ENCODE assay signal across 8 cellular contexts in the genomic region with DNA sequence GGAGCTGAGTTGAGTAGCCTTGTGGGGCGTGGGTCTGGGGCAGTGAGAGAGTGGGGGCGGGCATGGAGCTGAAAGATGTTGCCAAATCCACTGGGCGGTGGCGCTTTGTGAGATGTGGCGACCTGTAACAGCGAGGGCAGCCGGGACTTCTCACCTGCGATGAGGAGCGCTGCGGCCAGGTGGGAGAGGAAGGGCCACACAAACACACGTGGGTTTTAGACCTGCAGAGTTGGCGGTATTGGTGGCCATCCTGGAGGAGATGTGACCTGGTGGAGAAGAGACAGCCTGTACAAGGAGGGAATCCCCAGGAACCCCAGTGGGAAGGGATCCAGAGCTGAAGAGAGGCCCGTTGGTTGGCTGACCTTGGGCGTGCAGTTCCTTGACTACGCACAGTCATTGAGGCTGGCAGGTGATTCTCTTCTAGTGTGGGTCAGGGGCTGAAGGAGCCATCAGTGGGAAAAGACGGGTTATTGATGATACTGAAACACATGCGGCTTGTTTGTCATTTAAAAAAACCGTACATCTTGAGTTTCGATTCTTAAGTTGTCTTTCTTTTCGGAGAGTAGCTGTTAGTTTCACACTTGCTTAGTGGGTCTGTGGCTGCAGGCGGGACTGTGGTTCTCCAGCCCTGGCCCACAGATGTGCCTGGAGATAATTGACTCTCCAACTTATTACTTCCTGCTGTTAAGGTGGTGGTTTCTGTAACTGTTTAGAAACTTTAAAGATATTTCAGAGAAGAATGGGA. TPM values are rescaled to one million over a fixed set of nuclear protein-coding genes. Genes with fewer than 3 reads are reported as not detected.
DNase-seq lines count a peak whose midpoint lies in the region; ATAC-seq and TF ChIP-seq lines count a peak whose summit lies in the region.

No MANE protein-coding gene starts in this region.

- peaks cover 59% of the 10 kb centered on the region for H3K4me1 Mint-ChIP-seq in activated T-cell treated with anti-CD3 and anti-CD28 coated beads, Interleukin-2, amount 50 U/mL, for 4 hours (ENCODE audit: low read depth)

- H2AFZ ChIP-seq in KMS-11 (ENCODE audit: low read depth) (no peak overlapping the region; the same call in 1 of the 2 replicates), osteoblast (ENCODE audit: low read length) (no peak overlapping the region), SK-N-SH (ENCODE audit: low read depth) (no peak overlapping the region)

- H3K4me3 ChIP-seq in GM06990 (replicated peaks; ENCODE audit: low read depth, low read length) = peak overlapping the region; percentile 82
- no peak overlapping the region for H3K4me3 ChIP-seq in KMS-11 (IDR thresholded peaks at IDR 0.05; ENCODE audit: insufficient read depth, low read depth, low read length)
- H3K4me3 ChIP-seq in osteoblast (ENCODE audit: insufficient read depth, low read length) = no peak overlapping the region
- no peak overlapping the region for H3K4me3 ChIP-seq in SK-N-SH (ENCODE audit: low read depth in 2 of 2, low read length in 1 of 2)

- H3K9ac ChIP-seq in KMS-11 (peak overlapping the region; percentile 39; the same call in 1 of the 2 replicates), SK-N-SH (no peak overlapping the region)

- H3K9me3 Mint-ChIP-seq in activated T-cell treated with anti-CD3 and anti-CD28 coated beads, Interleukin-2, amount 50 U/mL, for 4 hours = no peaks in the 10 kb centered on the region

- no peaks in the 10 kb centered on the region for H4K20me1 ChIP-seq in KMS-11 (ENCODE audit: insufficient read depth)
- peaks cover 31% of the 10 kb centered on the region for H4K20me1 ChIP-seq in osteoblast (ENCODE audit: insufficient read depth, low read length)
- H4K20me1 ChIP-seq in SK-N-SH (ENCODE audit: insufficient read depth) = peaks cover 12% of the 10 kb centered on the region; the same call in 1 of the 2 replicates

- H3K27me3 ChIP-seq in GM06990 (replicated peaks; ENCODE audit: control insufficient read depth, insufficient read depth, low read length) (no peaks in the 10 kb centered on the region), KMS-11 (ENCODE audit: insufficient read depth, low read depth) (no peaks in the 10 kb centered on the region), osteoblast (ENCODE audit: insufficient read depth, low read length) (no peaks in the 10 kb centered on the region), SK-N-SH (ENCODE audit: insufficient read depth) (no peaks in the 10 kb centered on the region)

- H3K9me2 ChIP-seq in SK-N-SH = no peaks in the 10 kb centered on the region

- peak overlapping the region; percentile 81 for H3K27ac ChIP-seq in KMS-11
- H3K27ac ChIP-seq in osteoblast (ENCODE audit: low read depth, low read length) = no peak overlapping the region
- no peak overlapping the region for H3K27ac ChIP-seq in SK-N-SH (ENCODE audit: low read depth in 2 of 2, low read length in 1 of 2)

- 96% methylated on average over 21 of the region's 21 CpGs for WGBS in SK-N-SH (ENCODE audit: low lambda C conversion rate)

- no peaks in the 10 kb centered on the region for H3K36me3 ChIP-seq in GM06990 (ENCODE audit: control insufficient read depth, insufficient read depth, low read length)
- no peaks in the 10 kb centered on the region for H3K36me3 ChIP-seq in KMS-11 (ENCODE audit: insufficient read depth)
- no peaks in the 10 kb centered on the region for H3K36me3 ChIP-seq in osteoblast (ENCODE audit: insufficient read depth, low read length)
- H3K36me3 ChIP-seq in SK-N-SH (replicated peaks in 1 of 2; ENCODE audit: control insufficient read depth in 1 of 2, insufficient read depth in 2 of 2, low read length in 1 of 2) = no peaks in the 10 kb centered on the region

- DNase-seq in GM06990 (ENCODE audit: extremely low read depth, insufficient read length) (peak; percentile 80), osteoblast (ENCODE audit: insufficient read length, low spot score, missing footprints) (peak; percentile 63), SK-N-SH (no peak), NCI-H1048 (lab: John Stamatoyannopoulos, UW) (no peak), A172 (ENCODE audit: low spot score) (no peak)
- DNase-seq in activated T-cell treated with anti-CD3 and anti-CD28 coated beads, Interleukin-2, amount 50 U/mL, for 4 hours = no peak

- no peaks in the 10 kb centered on the region for H3K27me3 Mint-ChIP-seq in activated T-cell treated with anti-CD3 and anti-CD28 coated beads, Interleukin-2, amount 50 U/mL, for 4 hours (ENCODE audit: low read depth)

- ATAC-seq in GM21528 (IDR thresholded peaks at IDR 0.05; ENCODE audit: low FRiP score, unreplicated experiment) = peak; percentile 45
- peak; percentile 65 for ATAC-seq in activated T-cell treated with anti-CD3 and anti-CD28 coated beads, Interleukin-2, amount 50 U/mL, for 4 hours

- TF ChIP-seq CTCF in GM06990 (IDR thresholded peaks at IDR 0.05; ENCODE audit: insufficient read depth, low read length, poor library complexity, severe bottlenecking) (no peak), KMS-11 (conservative IDR thresholded peaks at IDR 0.05; ENCODE audit: low read depth, low read length) (no peak), osteoblast (IDR thresholded peaks at IDR 0.05; ENCODE audit: extremely low read depth, low read depth, low read length) (no peak), SK-N-SH (IDR thresholded peaks at IDR 0.05) (no peak)

- H3K9me3 ChIP-seq in osteoblast (ENCODE audit: low read depth, low read length) = no peaks in the 10 kb centered on the region
- no peaks in the 10 kb centered on the region for H3K9me3 ChIP-seq in SK-N-SH

- peaks cover 3% of the 10 kb centered on the region for H3K36me3 Mint-ChIP-seq in activated T-cell treated with anti-CD3 and anti-CD28 coated beads, Interleukin-2, amount 50 U/mL, for 4 hours (ENCODE audit: insufficient read depth)

- H3K4me2 ChIP-seq in KMS-11 (peak overlapping the region; percentile 65), osteoblast (ENCODE audit: insufficient read depth, low read length) (no peak overlapping the region), SK-N-SH (no peak overlapping the region)

- H3K79me2 ChIP-seq in KMS-11 (ENCODE audit: insufficient read depth, low read depth) (peaks cover 50% of the 10 kb centered on the region), osteoblast (ENCODE audit: insufficient read depth, low read length) (peaks cover 40% of the 10 kb centered on the region), SK-N-SH (ENCODE audit: insufficient read depth) (peaks cover 46% of the 10 kb centered on the region)

- TF ChIP-seq RAD21 in SK-N-SH (IDR thresholded peaks at IDR 0.05; ENCODE audit: low read length) = no peak

- H3F3A ChIP-seq in SK-N-SH (replicated peaks; ENCODE audit: insufficient read depth) = peaks cover 22% of the 10 kb centered on the region

- H3K4me1 ChIP-seq in KMS-11 (ENCODE audit: low read depth, poor library complexity, severe bottlenecking) = peaks cover 71% of the 10 kb centered on the region
- H3K4me1 ChIP-seq in osteoblast (ENCODE audit: insufficient read depth, low read length) = peaks cover 8% of the 10 kb centered on the region
- H3K4me1 ChIP-seq in SK-N-SH (ENCODE audit: control insufficient read depth in 1 of 2, insufficient read depth in 2 of 2, low read depth in 1 of 2, low read length in 1 of 2) = peaks cover 3 to 43% of the 10 kb centered on the region in 2 experiments; a peak in 1 of 4 replicates

- POLR2A ChIA-PET in SK-N-SH (lab: Yijun Ruan, JAX) = no interaction called here

- no peak for TF ChIP-seq EP300 in SK-N-SH (IDR thresholded peaks at IDR 0.05; ENCODE audit: borderline replicate concordance in 1 of 2, low read depth in 1 of 2, low read length in 1 of 2)

- peak overlapping the region; percentile 85 for H3K4me3 Mint-ChIP-seq in activated T-cell treated with anti-CD3 and anti-CD28 coated beads, Interleukin-2, amount 50 U/mL, for 4 hours

- CTCF ChIA-PET in SK-N-SH (lab: Yijun Ruan, JAX) = interaction anchor here (0.8 to 4.9 kb wide), 8 partner anchors 20 to 265 kb away, joined by 3 to 23 read pairs (median 6); no protein-coding TSS in a partner anchor

TF ChIP-seq in SK-N-SH, 30 proteins besides CTCF, POLR2A, EP300 and RAD21 (continues in another document):
- TF ChIP-seq TCF12 (IDR thresholded peaks at IDR 0.05) (no peak), GABPA (IDR thresholded peaks at IDR 0.05; ENCODE audit: low read depth) (no peak), TAF1 (IDR thresholded peaks at IDR 0.05; ENCODE audit: borderline replicate concordance, low read depth, low read length) (no peak)

RNA-seq across cellular contexts. Expression of a gene that starts 2.4 kb away (rescaled TPM):
- 1 to 10 TPM; 4.9 to 6.5 (median 5.9) TPM for total RNA-seq in activated T-cell treated with anti-CD3 and anti-CD28 coated beads, Interleukin-2, amount 50 U/mL, for 4 hours
- total RNA-seq in osteoblast = 3.8 and 4.0 TPM in 2 replicates
- 26.7 and 32.7 TPM in 2 replicates for polyA plus RNA-seq in SK-N-SH (2012; rRNA removed)
- 13.2 and 27.4 TPM in 2 replicates for polyA plus RNA-seq in SK-N-SH (2012; cell fraction: cytosol; rRNA removed)
- polyA plus RNA-seq in SK-N-SH (2012; cell fraction: nucleus; rRNA removed) = 21.1 and 23.8 TPM in 2 replicates
- total RNA-seq in A172 (2014; rRNA removed; shearing (Covaris generic)) = 9.8 and 17.3 TPM in 2 replicates

RNA-seq across cellular contexts. Expression of a gene that starts 51.1 kb away (rescaled TPM):
- 100 to 1,000 TPM; 448 to 483 (median 474) TPM for total RNA-seq in activated T-cell treated with anti-CD3 and anti-CD28 coated beads, Interleukin-2, amount 50 U/mL, for 4 hours
- total RNA-seq in osteoblast = 151 and 176 TPM in 2 replicates
- polyA plus RNA-seq in SK-N-SH (2012; rRNA removed) = 140 and 151 TPM in 2 replicates
- 102 and 103 TPM in 2 replicates for polyA plus RNA-seq in SK-N-SH (2012; cell fraction: cytosol; rRNA removed)
- 424 and 428 TPM in 2 replicates for polyA plus RNA-seq in SK-N-SH (2012; cell fraction: nucleus; rRNA removed)
- total RNA-seq in A172 (2014; rRNA removed; shearing (Covaris generic)) = 228 and 229 TPM in 2 replicates

Comparison
In these comparisons a context has a peak if more than half of its experiments do, and no peak if none do; other contexts are left out.
1. DNase-seq: peak in GM06990 (single experiment) and osteoblast (single experiment); none in activated T-cell treated with anti-CD3 and anti-CD28 coated beads, Interleukin-2, amount 50 U/mL, for 4 hours (single experiment), SK-N-SH (single experiment), NCI-H1048 (single experiment) and A172 (single experiment).